Comparison of ENCODE assay signal across 7 cellular contexts in the genomic region with DNA sequence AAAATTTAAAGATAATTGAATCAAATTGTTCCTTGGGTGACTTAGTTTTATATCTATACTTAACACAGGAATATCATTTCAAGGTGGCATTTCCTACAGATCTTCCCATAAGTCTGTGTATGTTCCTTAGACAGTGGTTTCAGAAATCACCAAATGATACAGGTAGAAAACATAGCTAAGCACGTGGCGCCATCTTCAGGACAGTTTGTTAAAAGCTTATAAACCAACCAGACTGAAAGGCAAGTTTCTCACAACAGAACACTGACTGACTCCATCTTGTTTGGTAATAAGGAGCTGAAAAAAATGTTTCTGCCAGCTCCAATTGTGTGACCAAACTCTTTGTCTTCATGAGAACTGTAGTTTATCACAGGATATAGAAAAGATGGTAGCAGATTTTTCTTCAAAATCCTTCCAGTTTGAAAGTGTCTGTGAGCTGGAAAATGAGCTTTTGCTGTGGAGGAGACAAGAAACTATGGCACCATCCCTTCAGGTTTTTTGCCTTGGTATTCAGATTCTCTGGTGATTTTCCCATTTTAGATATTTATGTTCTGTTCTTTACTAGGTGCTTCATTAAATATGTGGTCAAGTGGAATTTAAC.
DNase-seq lines count a peak whose midpoint lies in the region; ATAC-seq and TF ChIP-seq lines count a peak whose summit lies in the region.

No MANE protein-coding gene starts in this region.

- H3K4me3 ChIP-seq in astrocyte of the cerebellum (ENCODE audit: low read depth, low read length): no peak overlapping the region

- in situ Hi-C loops in astrocyte of the cerebellum (cut with HindIII; ENCODE audit: low sequenced_read_pairs): no loop called here

- TF ChIP-seq CTCF in astrocyte of the cerebellum (IDR thresholded peaks at IDR 0.05; ENCODE audit: low read depth, low read length, missing control alignments): peak; percentile 62

- ATAC-seq in GM18498 (IDR thresholded peaks at IDR 0.05; ENCODE audit: unreplicated experiment): peak; percentile 95
- peak; percentile 87 for ATAC-seq in HG02973 (IDR thresholded peaks at IDR 0.05; ENCODE audit: unreplicated experiment)

- peak; percentile 46 for DNase-seq in NCI-H2029 (lab: John Stamatoyannopoulos, UW)
- peak; percentile 62 for DNase-seq in T-helper 9 cell
- peak; percentile 78 for DNase-seq in astrocyte of the cerebellum (ENCODE audit: low read depth)
- DNase-seq in hypothalamus (lab: John Stamatoyannopoulos, UW): peak in 39 of 51 donors; percentile 1 to 80 (median 25)
- DNase-seq in smooth muscle cell of the brain vasculature (ENCODE audit: low read depth, low spot score): peak; percentile 74

Comparison
In these comparisons a context has a peak if more than half of its experiments do, and no peak if none do; other contexts are left out.
1. DNase-seq: peak in every context shown above with its lines; median percentile 78 in astrocyte of the cerebellum; 74 in smooth muscle cell of the brain vasculature; 62 in T-helper 9 cell; 46 in NCI-H2029; 25 in hypothalamus.